ENCODE assay signal across 8 cellular contexts in the genomic region with DNA sequence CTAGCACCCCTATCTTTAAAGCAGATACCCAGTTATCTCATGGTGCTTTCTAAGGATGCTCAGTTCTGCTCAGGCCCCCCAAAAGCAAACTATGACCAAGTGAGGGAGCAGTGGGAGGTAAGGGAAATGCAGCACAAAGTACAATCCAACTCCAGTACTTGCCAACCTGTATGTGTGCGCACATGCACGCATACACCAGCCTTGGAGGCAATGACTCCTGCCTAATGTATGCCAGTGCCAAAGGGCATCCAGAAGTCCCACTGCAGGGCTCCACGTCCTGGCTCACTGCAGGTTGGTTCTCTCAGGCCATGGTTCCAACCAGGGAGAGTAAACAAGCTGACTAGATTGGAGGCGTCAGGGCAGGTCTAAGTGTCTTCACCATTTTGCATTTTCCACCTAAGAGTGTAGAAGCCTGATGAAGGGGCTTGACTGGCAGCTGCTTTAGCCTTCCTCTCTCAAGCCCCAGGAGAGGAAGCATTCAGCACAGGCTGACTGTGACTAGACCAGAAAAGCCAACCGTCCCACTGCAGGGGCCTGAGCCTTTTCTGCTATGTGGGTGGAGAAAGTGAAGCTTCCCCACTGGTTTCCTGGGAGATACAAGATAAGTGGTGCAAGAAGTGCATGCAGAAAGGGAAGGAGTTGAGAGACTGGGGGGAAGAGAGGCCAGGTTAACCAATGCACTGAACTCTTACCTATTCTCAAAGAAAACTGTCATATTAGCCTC. TPM values are rescaled to one million over a fixed set of nuclear protein-coding genes. Genes with fewer than 3 reads are reported as not detected.
A peak's percentile ranks its signal among the peaks of the same experiment; 100 is the strongest.
DNase-seq lines count a peak whose midpoint lies in the region; ATAC-seq and TF ChIP-seq lines count a peak whose summit lies in the region.
"Had no signal": no experiment of that assay in that cellular context is flagged by ENCODE, and none has a peak within 500 bp of the region (broad histone marks: within the 10 kb centered on the region; RNA-seq: fewer than 3 reads in every experiment).

No MANE protein-coding gene starts in this region.

- H3K4me3 ChIP-seq in HEK293 (ENCODE audit: low read depth, low read length) (no peak overlapping the region), Peyer's patch (no peak overlapping the region), smooth muscle cell (no peak overlapping the region), heart left ventricle (no peak overlapping the region)

- H3K79me2 ChIP-seq in smooth muscle cell (ENCODE audit: low read depth) = no peaks in the 10 kb centered on the region

- peaks cover 10% of the 10 kb centered on the region for H3K36me3 Mint-ChIP-seq in central memory CD8-positive, alpha-beta T cell (ENCODE audit: insufficient read depth)

- H3K4me1 ChIP-seq in HEK293 (ENCODE audit: control insufficient read depth, insufficient read depth, low read length) = no peaks in the 10 kb centered on the region
- H3K4me1 ChIP-seq in Peyer's patch = peaks cover 0 to 51% (median 4%) of the 10 kb centered on the region in 4 donors
- no peaks in the 10 kb centered on the region for H3K4me1 ChIP-seq in smooth muscle cell (ENCODE audit: low read depth)
- peaks cover 0 to 28% (median 2%) of the 10 kb centered on the region in 12 donors for H3K4me1 ChIP-seq in heart left ventricle

- no peak for DNase-seq in Peyer's patch
- no peak for DNase-seq in central memory CD8-positive, alpha-beta T cell (ENCODE audit: low spot score in 2 of 2)
- DNase-seq in smooth muscle cell (lab: John Stamatoyannopoulos, UW; ENCODE audit: unreplicated experiment) = no peak
- no peak for DNase-seq in heart left ventricle
- DNase-seq in NCI-H1417 treated with DMSO at 0.1 percent for 48 hours (lab: John Stamatoyannopoulos, UW) = no peak

- H3K36me3 ChIP-seq in HEK293 (ENCODE audit: control insufficient read depth in 2 of 2, insufficient read depth in 1 of 2, low read length in 2 of 2) (peaks cover 0 to 37% of the 10 kb centered on the region in 2 experiments; a peak in 1 of 3 replicates), Peyer's patch (peaks cover 0 to 12% (median 0%) of the 10 kb centered on the region in 3 donors), smooth muscle cell (ENCODE audit: low read depth) (no peaks in the 10 kb centered on the region), heart left ventricle (peaks cover 0 to 42% (median 20%) of the 10 kb centered on the region in 9 donors)

- H3K9ac ChIP-seq in smooth muscle cell (ENCODE audit: low read depth) = no peak overlapping the region

- no peaks in the 10 kb centered on the region for H3K27me3 Mint-ChIP-seq in central memory CD8-positive, alpha-beta T cell

- peak; percentile 3 for ATAC-seq in central memory CD8-positive, alpha-beta T cell (replicated peaks; ENCODE audit: extremely low read depth, poor library complexity, severe bottlenecking)
- ATAC-seq in heart left ventricle (no peak), GM18870 (IDR thresholded peaks at IDR 0.05; ENCODE audit: unreplicated experiment) (no peak)

- intact Hi-C loops in heart left ventricle (cut with DNase I) = no loop called here

- TF ChIP-seq POLR2A in Peyer's patch (IDR thresholded peaks at IDR 0.05) = no peak
- no peak for TF ChIP-seq POLR2A in heart left ventricle (IDR thresholded peaks at IDR 0.05)

- peaks cover 18% of the 10 kb centered on the region for H3F3A ChIP-seq in smooth muscle cell (ENCODE audit: low read depth)

- WGBS in smooth muscle cell (ENCODE audit: low lambda C conversion rate) = 76% methylated on average over 5 of the region's 5 CpGs
- WGBS in heart left ventricle, 4 donors = 67 to 79% (median 76%) methylated on average over 5 of the region's 5 CpGs

- no peak for TF ChIP-seq CTCF in HEK293 (tag by site-specific recombination; IDR thresholded peaks at IDR 0.05)
- TF ChIP-seq CTCF in Peyer's patch (IDR thresholded peaks at IDR 0.05) = no peak
- TF ChIP-seq CTCF in smooth muscle cell (IDR thresholded peaks at IDR 0.05; ENCODE audit: borderline replicate concordance, insufficient read depth, poor library complexity, severe bottlenecking) = no peak
- TF ChIP-seq CTCF in heart left ventricle (IDR thresholded peaks at IDR 0.05) = no peak

- H3K4me3 Mint-ChIP-seq in central memory CD8-positive, alpha-beta T cell = peak overlapping the region; percentile 75

- peak overlapping the region; percentile 90 for H3K27ac Mint-ChIP-seq in central memory CD8-positive, alpha-beta T cell (ENCODE audit: low read depth)

- H3K27ac ChIP-seq in HEK293 (ENCODE audit: extremely low read depth, low read depth, low read length) = no peak overlapping the region
- peak overlapping the region in 3 of 4 donors; percentile 50 to 80 (median 71) for H3K27ac ChIP-seq in Peyer's patch
- H3K27ac ChIP-seq in smooth muscle cell (ENCODE audit: low read depth) = peak overlapping the region; percentile 11
- H3K27ac ChIP-seq in heart left ventricle = peak overlapping the region in 1 of 12 donors; percentile 60

- H3K9me3 Mint-ChIP-seq in central memory CD8-positive, alpha-beta T cell = no peaks in the 10 kb centered on the region

- no peak overlapping the region for H2AFZ ChIP-seq in smooth muscle cell (ENCODE audit: low read depth)

- POLR2A ChIA-PET in HEK293 (lab: Yijun Ruan, JAX) = no interaction called here

- CTCF ChIA-PET in HEK293 (lab: Yijun Ruan, JAX) = interaction anchor here (0.7 to 36.3 kb wide), 3 partner anchors 9 to 31 kb away, joined by 4 to 1152 read pairs (median 72); a partner anchor contains a TSS

- H3K27me3 ChIP-seq in Peyer's patch (no peaks in the 10 kb centered on the region), smooth muscle cell (ENCODE audit: low read depth) (no peaks in the 10 kb centered on the region), heart left ventricle (no peaks in the 10 kb centered on the region)

- H3K4me1 Mint-ChIP-seq in central memory CD8-positive, alpha-beta T cell = peaks cover 82% of the 10 kb centered on the region

- H3K4me2 ChIP-seq in smooth muscle cell = no peak overlapping the region

- H3K9me3 ChIP-seq in HEK293 (ENCODE audit: control insufficient read depth, insufficient read depth, low read depth, low read length) (no peaks in the 10 kb centered on the region), Peyer's patch (no peaks in the 10 kb centered on the region), smooth muscle cell (replicated peaks; ENCODE audit: low read depth) (no peaks in the 10 kb centered on the region), heart left ventricle (no peaks in the 10 kb centered on the region)

- H4K20me1 ChIP-seq in smooth muscle cell (ENCODE audit: low read depth) = peaks cover 17% of the 10 kb centered on the region

TF ChIP-seq in HEK293, 187 proteins besides CTCF, POLR2A, EP300 and RAD21:
- TF ChIP-seq EGR2 (tag by site-specific recombination; IDR thresholded peaks at IDR 0.05; ENCODE audit: low read depth) = peak; percentile 20; the same call in 1 of the 2 replicates
- TF ChIP-seq ZNF10 (tag by site-specific recombination; IDR thresholded peaks at IDR 0.05) = no peak
- no peak for TF ChIP-seq ZNF549 (tag by site-specific recombination; IDR thresholded peaks at IDR 0.05)
- 0 out of 2 replicates have a peak, but pooled peaks have one; percentile 40 for TF ChIP-seq ZFHX2 (tag by site-specific recombination; conservative IDR thresholded peaks at IDR 0.05)
- peak; percentile 70 for TF ChIP-seq ZIC2 (tag by site-specific recombination; IDR thresholded peaks at IDR 0.05)

RNA-seq across cellular contexts. Expression of a gene that starts 7.7 kb away (rescaled TPM):
- total RNA-seq in Peyer's patch (1 to 10 TPM; 2.5 to 7.4 (median 5.0) TPM), smooth muscle cell (0.31 and 0.99 TPM in 2 replicates), heart left ventricle (10 to 100 TPM in 8 of 9 donors, 1 to 10 TPM in 1; 9.9 to 19.1 (median 14.9) TPM)
- polyA plus RNA-seq in smooth muscle cell (0.93 and 1.4 TPM in 2 replicates), heart left ventricle (1 to 10 TPM; 4.6 to 6.2 TPM)

RNA-seq across cellular contexts. Expression of a gene that starts 7.9 kb away (rescaled TPM):
- 10 to 100 TPM in 3 of 4 donors, 1 to 10 TPM in 1; 1.7 to 24.0 (median 20.9) TPM for total RNA-seq in Peyer's patch
- 4.5 and 8.6 TPM in 2 replicates for total RNA-seq in smooth muscle cell
- 5.3 and 7.4 TPM in 2 replicates for polyA plus RNA-seq in smooth muscle cell
- 1 to 10 TPM; 3.4 to 8.4 (median 5.1) TPM for total RNA-seq in heart left ventricle
- 1 to 10 TPM; 2.1 to 8.1 TPM for polyA plus RNA-seq in heart left ventricle

RNA-seq across cellular contexts. Expression of a gene that starts 18.1 kb away (rescaled TPM):
- 10 to 100 TPM in 1 of 4 donors, 1 to 10 TPM in 3; 2.3 to 12.7 (median 7.3) TPM for total RNA-seq in Peyer's patch
- 1.9 and 2.4 TPM in 2 replicates for total RNA-seq in smooth muscle cell
- polyA plus RNA-seq in smooth muscle cell = 5.7 and 6.2 TPM in 2 replicates
- 1 to 10 TPM; 1.2 to 2.8 (median 2.1) TPM for total RNA-seq in heart left ventricle
- polyA plus RNA-seq in heart left ventricle = 1 to 10 TPM; 2.0 to 3.8 TPM

RNA-seq across cellular contexts. Expression of a gene that starts 35.5 kb away (rescaled TPM):
- total RNA-seq in Peyer's patch = under 1 TPM in 1 of 4 donors, not detected in 3; 0.67 TPM
- total RNA-seq in smooth muscle cell = 0.04 TPM in 1 of 2 replicates, not detected in the other
- polyA plus RNA-seq in smooth muscle cell = not detected in 2 replicates
- total RNA-seq in heart left ventricle = 10 to 100 TPM; 11.3 to 39.7 (median 25.4) TPM
- polyA plus RNA-seq in heart left ventricle = 10 to 100 TPM; 14.7 to 36.3 TPM

RNA-seq across cellular contexts. Expression of a gene that starts 37.9 kb away (rescaled TPM):
- total RNA-seq in Peyer's patch = under 1 TPM in 1 of 4 donors, not detected in 3; 0.40 TPM
- total RNA-seq in smooth muscle cell = not detected in 2 replicates
- polyA plus RNA-seq in smooth muscle cell = 0.37 TPM in 1 of 2 replicates, not detected in the other
- under 1 TPM in 6 of 9 donors, not detected in 3; 0.08 to 0.72 (median 0.21) TPM for total RNA-seq in heart left ventricle
- under 1 TPM in 1 of 2 donors, not detected in 1; 0.15 TPM for polyA plus RNA-seq in heart left ventricle
- polyA plus RNA-seq: urinary bladder had no signal
